In the genomic region with DNA sequence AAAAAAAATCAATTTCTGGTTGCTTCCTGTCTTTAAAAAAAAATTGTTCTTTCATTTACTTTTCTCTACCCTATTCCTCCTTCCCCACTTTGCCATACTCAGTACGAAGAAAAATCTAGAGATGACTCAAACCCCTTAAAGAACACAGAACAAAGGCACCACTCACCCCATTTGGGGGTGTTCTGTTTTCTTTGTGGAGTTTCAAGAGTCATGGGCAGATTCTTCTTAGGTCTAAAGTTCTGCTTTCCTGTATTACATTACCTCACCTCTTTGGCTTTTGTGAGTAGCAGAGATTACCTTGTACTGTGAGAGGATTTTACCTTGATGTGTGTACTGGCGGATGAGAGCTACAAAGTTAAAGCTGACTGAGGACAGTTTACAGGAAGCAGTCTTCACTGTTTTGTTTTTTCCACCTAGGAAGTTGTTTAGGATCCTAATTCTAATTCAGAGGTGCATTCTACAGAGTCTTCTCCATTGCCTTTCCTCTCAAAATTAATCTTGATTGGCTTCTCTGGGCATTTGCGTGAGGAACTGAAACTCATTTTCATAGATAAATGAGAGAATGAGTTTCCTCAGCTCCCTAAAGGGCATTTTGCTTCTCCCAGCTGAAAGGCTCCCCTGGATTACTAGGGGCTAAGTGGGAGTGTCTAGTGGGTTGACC, we compare ENCODE assay signal across 10 cellular contexts. TPM values are rescaled to one million over a fixed set of nuclear protein-coding genes. Genes with fewer than 3 reads are reported as not detected.
DNase-seq lines count a peak whose midpoint lies in the region; ATAC-seq and FAIRE-seq lines count a peak whose summit lies in the region.
"Had no signal": no experiment of that assay in that cellular context is flagged by ENCODE, and none has a peak within 500 bp of the region (broad histone marks: within the 10 kb centered on the region; RNA-seq: fewer than 3 reads in every experiment).

No MANE protein-coding gene starts in this region.

- FAIRE-seq in GM18507 (lab: Jason Lieb, UNC) = peak; percentile 42

- H3K36me3 Mint-ChIP-seq in IgD-negative memory B cell = peaks cover 15% of the 10 kb centered on the region

- no peaks in the 10 kb centered on the region for H3K27me3 Mint-ChIP-seq in IgD-negative memory B cell

- H3K27ac Mint-ChIP-seq in IgD-negative memory B cell = peak overlapping the region in 2 of 3 donors; percentile 13 to 33

- H3K4me3 Mint-ChIP-seq in IgD-negative memory B cell = peak overlapping the region in 1 of 4 donors; percentile 1

- DNase-seq in GM18507 (ENCODE audit: extremely low spot score, insufficient read length, low read depth) = no peak
- peak; percentile 82 for DNase-seq in kidney tubule cell (ENCODE audit: low spot score)
- DNase-seq in pons (ENCODE audit: low spot score) = no peak
- DNase-seq in NCI-H69 (lab: John Stamatoyannopoulos, UW) = no peak
- DNase-seq in COLO668 (lab: John Stamatoyannopoulos, UW; ENCODE audit: unreplicated experiment) = no peak
- no peak for DNase-seq in HUDEP-2 (lab: John Stamatoyannopoulos, UW; ENCODE audit: unreplicated experiment in 76 of 76)
- DNase-seq: ovary had no signal

- peaks cover 26 to 50% (median 43%) of the 10 kb centered on the region in 3 donors for H3K4me1 Mint-ChIP-seq in IgD-negative memory B cell

- ATAC-seq in GM21717 (IDR thresholded peaks at IDR 0.05; ENCODE audit: unreplicated experiment) = peak; percentile 94
- ATAC-seq: Panc1 had no signal

- H3K9me3 Mint-ChIP-seq in IgD-negative memory B cell = peaks cover 0 to 5% (median 0%) of the 10 kb centered on the region in 3 donors

RNA-seq across cellular contexts. Expression of a gene that starts 20.7 kb away (rescaled TPM):
- 9.5 TPM for polyA plus RNA-seq in IgD-negative memory B cell

RNA-seq across cellular contexts. Expression of a gene that starts 25.8 kb away (rescaled TPM):
- 91.7 TPM for polyA plus RNA-seq in IgD-negative memory B cell
